1 cellular context compared by ENCODE assay signal in the genomic region with DNA sequence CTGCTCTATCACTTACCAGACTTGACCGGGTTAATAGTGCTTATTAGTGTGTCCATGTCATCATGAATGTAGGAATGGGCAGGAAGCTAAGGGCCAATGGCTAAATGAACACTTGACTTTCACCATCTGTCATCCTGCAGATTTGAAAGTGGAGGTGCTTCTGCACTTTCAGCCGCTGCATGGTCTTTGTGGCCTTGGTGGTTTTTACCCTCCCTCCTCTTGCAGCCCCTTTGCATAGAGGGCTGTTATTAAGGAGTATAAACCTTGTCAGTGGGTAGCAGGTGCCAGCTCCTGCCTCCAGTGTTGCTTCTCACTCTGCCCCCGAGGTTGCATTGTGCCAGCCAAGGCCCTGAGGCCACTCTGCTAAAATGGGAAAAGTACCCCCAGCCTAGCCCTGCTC.
TF ChIP-seq lines count a peak whose summit lies in the region.

No MANE protein-coding gene starts in this region.

TF ChIP-seq in GM23338, 12 proteins besides CTCF, POLR2A, EP300 and RAD21 (continued from another document):
- TF ChIP-seq ZNF462 (CRISPR knock-in tag; IDR thresholded peaks at IDR 0.05): no peak
- TF ChIP-seq JUNB (IDR thresholded peaks at IDR 0.05; ENCODE audit: unreplicated experiment): no peak
